Comparison of ENCODE assay signal across 24 cellular contexts in the genomic region with DNA sequence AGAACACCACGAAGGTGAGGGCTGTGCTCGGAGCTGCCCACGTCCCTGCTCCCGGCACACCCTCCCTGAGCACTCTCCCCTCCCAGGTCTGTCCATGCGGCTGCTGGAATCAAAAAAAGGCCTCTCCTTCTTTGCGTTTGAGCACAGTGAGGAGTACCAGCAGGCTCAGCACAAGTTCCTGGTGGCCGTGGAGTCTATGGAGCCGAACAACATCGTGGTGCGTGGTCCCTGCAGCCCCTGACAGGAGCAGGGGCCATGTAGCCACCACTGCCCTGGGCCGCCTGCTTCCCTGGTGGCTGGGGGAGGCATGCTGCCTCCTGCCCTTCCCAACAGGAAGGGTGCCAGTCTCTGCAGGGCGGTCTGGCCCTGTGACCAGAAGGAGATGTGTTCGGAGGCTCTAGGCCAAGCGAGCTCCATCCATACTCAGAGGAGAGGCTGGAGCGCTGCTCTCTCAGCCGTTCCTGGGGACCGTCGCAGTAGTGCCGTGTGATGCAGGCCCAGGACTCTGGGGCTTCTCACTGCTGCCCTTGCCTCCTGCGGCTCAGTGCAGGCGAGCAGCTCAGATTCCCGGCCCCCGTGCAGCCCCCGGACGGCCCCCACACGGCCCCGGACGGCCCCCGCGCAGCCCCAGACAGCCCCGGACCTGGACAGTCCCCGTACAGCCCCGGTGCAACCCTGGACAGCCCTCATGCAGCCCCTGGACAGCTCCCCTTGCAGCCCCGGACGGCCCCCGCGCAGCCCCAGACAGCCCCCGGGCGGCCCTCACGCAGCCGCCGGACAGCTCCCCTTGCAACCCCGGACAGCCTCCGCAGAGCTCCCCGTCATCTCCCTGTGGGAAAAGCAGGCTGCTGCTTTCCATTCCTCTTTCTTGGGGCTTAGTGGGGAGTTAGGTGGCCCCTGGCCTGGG. TPM values are rescaled to one million over a fixed set of nuclear protein-coding genes. Genes with fewer than 3 reads are reported as not detected.
"Had no signal": no experiment of that assay in that cellular context is flagged by ENCODE, and none has a peak within 500 bp of the region (broad histone marks: within the 10 kb centered on the region; RNA-seq: fewer than 3 reads in every experiment).

No MANE protein-coding gene starts in this region.

- H3K27ac Mint-ChIP-seq: activated B cell treated with CpG ODN at 0.5 μM for 24 hours; activated CD4-positive, alpha-beta memory T cell treated with anti-CD3 and anti-CD28 coated beads, Interleukin-2, amount 10 ng/mL, durations not matched to agents 7 days and 5 days; activated CD8-positive, alpha-beta memory T cell treated with anti-CD3 and anti-CD28 coated beads, Interleukin-2, amount 10 ng/mL, durations not matched to agents 7 days and 5 days; activated naive CD8-positive, alpha-beta T cell treated with anti-CD3 and anti-CD28 coated beads for 36 hours; endodermal cell; memory B cell; stimulated activated memory B cell treated with anti-CD40 and anti-IgM and Interleukin-4, amounts not matched to agents 10 μg/mL and 1 μg/mL and 100 μg/mL, for 72 hours; T-cell; type B pancreatic cell had no signal

- ATAC-seq: activated CD8-positive, alpha-beta memory T cell treated with anti-CD3 and anti-CD28 coated beads, Interleukin-2, amount 10 ng/mL, durations not matched to agents 7 days and 5 days; sciatic nerve; stimulated activated memory B cell treated with anti-CD40 and anti-IgM and Interleukin-4, amounts not matched to agents 10 μg/mL and 1 μg/mL and 100 μg/mL, for 72 hours had no signal

- H3K4me3 Mint-ChIP-seq: activated B cell treated with CpG ODN at 0.5 μM for 24 hours; activated CD4-positive, alpha-beta memory T cell treated with anti-CD3 and anti-CD28 coated beads, Interleukin-2, amount 10 ng/mL, durations not matched to agents 7 days and 5 days; activated CD8-positive, alpha-beta memory T cell treated with anti-CD3 and anti-CD28 coated beads, Interleukin-2, amount 10 ng/mL, durations not matched to agents 7 days and 5 days; activated naive CD8-positive, alpha-beta T cell treated with anti-CD3 and anti-CD28 coated beads for 36 hours; endodermal cell; memory B cell; stimulated activated memory B cell treated with anti-CD40 and anti-IgM and Interleukin-4, amounts not matched to agents 10 μg/mL and 1 μg/mL and 100 μg/mL, for 72 hours; T-cell; type B pancreatic cell had no signal

- DNase-seq: activated B cell treated with CpG ODN at 0.5 μM for 24 hours; activated CD4-positive, alpha-beta memory T cell treated with anti-CD3 and anti-CD28 coated beads, Interleukin-2, amount 10 ng/mL, durations not matched to agents 7 days and 5 days; activated CD4-positive, alpha-beta T cell treated with anti-CD3 and anti-CD28 coated beads for 4 hours; activated CD8-positive, alpha-beta memory T cell treated with anti-CD3 and anti-CD28 coated beads, Interleukin-2, amount 10 ng/mL, durations not matched to agents 7 days and 5 days; activated naive CD4-positive, alpha-beta T cell; activated naive CD8-positive, alpha-beta T cell treated with anti-CD3 and anti-CD28 coated beads for 36 hours; amniotic stem cell; endodermal cell; foreskin fibroblast; hippocampal formation; naive B cell; stimulated activated CD4-positive, alpha-beta T cell treated with anti-CD3 and anti-CD28 coated beads, Interleukin-4, amount 100 ng/mL, for 24 hours; T-cell; T-helper 9 cell; testis had no signal

- H3K27ac ChIP-seq: cardiac muscle cell, epithelial cell of prostate, pancreas, testis had no signal

- H3K4me1 Mint-ChIP-seq: activated B cell treated with CpG ODN at 0.5 μM for 24 hours; endodermal cell; memory B cell; stimulated activated memory B cell treated with anti-CD40 and anti-IgM and Interleukin-4, amounts not matched to agents 10 μg/mL and 1 μg/mL and 100 μg/mL, for 72 hours had no signal

- H3K4me1 ChIP-seq: pancreas had no signal

- H3K9me3 Mint-ChIP-seq: activated B cell treated with CpG ODN at 0.5 μM for 24 hours; activated CD4-positive, alpha-beta memory T cell treated with anti-CD3 and anti-CD28 coated beads, Interleukin-2, amount 10 ng/mL, durations not matched to agents 7 days and 5 days; activated naive CD8-positive, alpha-beta T cell treated with anti-CD3 and anti-CD28 coated beads for 36 hours; endodermal cell; memory B cell; naive B cell; stimulated activated memory B cell treated with anti-CD40 and anti-IgM and Interleukin-4, amounts not matched to agents 10 μg/mL and 1 μg/mL and 100 μg/mL, for 72 hours; T-cell; type B pancreatic cell had no signal

- H3K27me3 Mint-ChIP-seq: activated B cell treated with CpG ODN at 0.5 μM for 24 hours; activated CD4-positive, alpha-beta memory T cell treated with anti-CD3 and anti-CD28 coated beads, Interleukin-2, amount 10 ng/mL, durations not matched to agents 7 days and 5 days; activated CD8-positive, alpha-beta memory T cell treated with anti-CD3 and anti-CD28 coated beads, Interleukin-2, amount 10 ng/mL, durations not matched to agents 7 days and 5 days; activated naive CD8-positive, alpha-beta T cell treated with anti-CD3 and anti-CD28 coated beads for 36 hours; memory B cell; naive B cell; stimulated activated memory B cell treated with anti-CD40 and anti-IgM and Interleukin-4, amounts not matched to agents 10 μg/mL and 1 μg/mL and 100 μg/mL, for 72 hours; T-cell; type B pancreatic cell had no signal

- H3K27me3 ChIP-seq: cardiac muscle cell, dorsolateral prefrontal cortex, pancreas, testis had no signal

- H3K9me3 ChIP-seq: pancreas, testis had no signal

- H3K4me3 ChIP-seq: cardiac muscle cell, dorsolateral prefrontal cortex, pancreas, smooth muscle cell, testis had no signal

RNA-seq across cellular contexts. Expression of a gene that starts 29.2 kb away (rescaled TPM):
- total RNA-seq: activated naive CD8-positive, alpha-beta T cell treated with anti-CD3 and anti-CD28 coated beads for 36 hours had no signal
